In the genomic region with DNA sequence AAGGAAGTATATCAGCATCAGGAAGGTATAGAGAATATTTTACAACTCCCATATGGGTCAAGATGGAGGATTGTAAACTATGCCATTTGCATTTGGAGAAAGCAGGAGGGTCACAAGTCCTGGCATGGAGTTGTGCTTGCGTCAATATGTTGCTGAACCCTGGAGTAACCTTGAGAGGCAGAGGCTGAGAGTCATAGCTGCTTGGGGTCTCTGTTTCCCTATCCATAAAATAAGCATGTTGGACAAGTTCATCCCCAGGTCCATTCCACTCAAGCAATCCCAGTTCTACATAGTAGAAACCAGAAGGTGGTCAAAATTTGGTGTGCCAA, we compare ENCODE assay signal across 20 cellular contexts.
DNase-seq lines count a peak whose midpoint lies in the region; TF ChIP-seq lines count a peak whose summit lies in the region.
"Had no signal": no experiment of that assay in that cellular context is flagged by ENCODE, and none has a peak within 500 bp of the region (broad histone marks: within the 10 kb centered on the region; RNA-seq: fewer than 3 reads in every experiment).

No MANE protein-coding gene starts in this region.

- peak overlapping the region; percentile 21 for H3K4me3 Mint-ChIP-seq in Caco-2 (ENCODE audit: unreplicated experiment)
- H3K4me3 Mint-ChIP-seq: activated naive CD8-positive, alpha-beta T cell treated with anti-CD3 and anti-CD28 coated beads for 36 hours; activated T-cell treated with anti-CD3 and anti-CD28 coated beads, Interleukin-2, amount 50 U/mL, for 72 hours; immature natural killer cell; memory B cell; nephron progenitor cell had no signal

- WGBS in adrenal gland, 4 donors, result 73 to 100% (median 86%) methylated on average over 1 of the region's 1 CpG

- H3K4me1 ChIP-seq in Caco-2, result peaks cover 39% of the 10 kb centered on the region
- H3K4me1 ChIP-seq in ascending aorta, result peaks cover 0 to 18% of the 10 kb centered on the region in 2 donors
- peaks cover 17 to 28% of the 10 kb centered on the region in 2 donors for H3K4me1 ChIP-seq in mucosa of rectum (ENCODE audit: control insufficient read depth in 2 of 2, insufficient read depth in 2 of 2, low read length in 2 of 2)
- H3K4me1 ChIP-seq in adrenal gland (replicated peaks in 1 of 2), result no peaks in the 10 kb centered on the region
- H3K4me1 ChIP-seq: psoas muscle had no signal

- intact Hi-C loops in Caco-2 (cut with micrococcal nuclease; ENCODE audit: unreplicated experiment), result loop anchor here (1.0 to 5.0 kb wide), 8 partner anchors 85 to 279 kb away; partner anchors contain the start of gene MECOM
- intact Hi-C loops in ascending aorta (cut with DNase I), result loop anchor here (1.0 to 10.0 kb wide), 5 partner anchors 68 to 375 kb away; partner anchors contain the start of genes ACTRT3, MECOM and TERC
- intact Hi-C loops in adrenal gland (cut with DNase I), result no loop called here

- peaks cover 33% of the 10 kb centered on the region for H3K4me1 Mint-ChIP-seq in Caco-2 (ENCODE audit: low read depth, unreplicated experiment)
- H3K4me1 Mint-ChIP-seq: activated naive CD8-positive, alpha-beta T cell treated with anti-CD3 and anti-CD28 coated beads for 36 hours; memory B cell had no signal

- H3K27ac ChIP-seq in ascending aorta, result peak overlapping the region; percentile 72 to 74
- H3K27ac ChIP-seq in mucosa of rectum (ENCODE audit: low read depth in 2 of 2, low read length in 2 of 2), result peak overlapping the region; percentile 79 to 84
- no peak overlapping the region for H3K27ac ChIP-seq in adrenal gland
- H3K27ac ChIP-seq: GM23248, psoas muscle, SJCRH30, spleen had no signal

- no peak for TF ChIP-seq POLR2A in adrenal gland (IDR thresholded peaks at IDR 0.05)

- H3K9me3 Mint-ChIP-seq in Caco-2 (ENCODE audit: unreplicated experiment), result no peaks in the 10 kb centered on the region
- H3K9me3 Mint-ChIP-seq: activated naive CD8-positive, alpha-beta T cell treated with anti-CD3 and anti-CD28 coated beads for 36 hours; activated T-cell treated with anti-CD3 and anti-CD28 coated beads, Interleukin-2, amount 50 U/mL, for 72 hours; memory B cell; nephron progenitor cell had no signal

- no peaks in the 10 kb centered on the region for H3K27me3 ChIP-seq in Caco-2 (replicated peaks; ENCODE audit: control insufficient read depth, insufficient read depth, low read length)
- H3K27me3 ChIP-seq in ascending aorta, result no peaks in the 10 kb centered on the region
- H3K27me3 ChIP-seq in mucosa of rectum (ENCODE audit: control insufficient read depth in 2 of 2, insufficient read depth in 2 of 2, low read length in 2 of 2), result no peaks in the 10 kb centered on the region
- H3K27me3 ChIP-seq in adrenal gland, result no peaks in the 10 kb centered on the region
- H3K27me3 ChIP-seq: SJCRH30 had no signal

- no peaks in the 10 kb centered on the region for H3K9me3 ChIP-seq in Caco-2
- no peaks in the 10 kb centered on the region for H3K9me3 ChIP-seq in ascending aorta
- no peaks in the 10 kb centered on the region for H3K9me3 ChIP-seq in mucosa of rectum (ENCODE audit: control insufficient read depth in 2 of 2, low read length in 2 of 2)
- no peaks in the 10 kb centered on the region for H3K9me3 ChIP-seq in adrenal gland (replicated peaks in 1 of 3)
- H3K9me3 ChIP-seq: psoas muscle, SJCRH30, spleen had no signal

- peak overlapping the region in 1 of 2 donors; percentile 54 for H3K9ac ChIP-seq in mucosa of rectum (ENCODE audit: low read depth in 1 of 2, low read length in 2 of 2)
- H3K9ac ChIP-seq: GM23248 had no signal

- BruUV-seq in Caco-2 (replicated peaks; lab: Mats Ljungman, UMichigan), result TSS peak; percentile 83

- no peaks in the 10 kb centered on the region for H3K27me3 Mint-ChIP-seq in Caco-2 (ENCODE audit: insufficient read depth, unreplicated experiment)

- H3K36me3 Mint-ChIP-seq in Caco-2 (ENCODE audit: insufficient read depth, unreplicated experiment), result no peaks in the 10 kb centered on the region
- H3K36me3 Mint-ChIP-seq: activated naive CD8-positive, alpha-beta T cell treated with anti-CD3 and anti-CD28 coated beads for 36 hours; immature natural killer cell; memory B cell had no signal

- H3K27ac Mint-ChIP-seq in Caco-2 (ENCODE audit: unreplicated experiment), result peak overlapping the region; percentile 58
- H3K27ac Mint-ChIP-seq: activated naive CD8-positive, alpha-beta T cell treated with anti-CD3 and anti-CD28 coated beads for 36 hours; activated T-cell treated with anti-CD3 and anti-CD28 coated beads, Interleukin-2, amount 50 U/mL, for 72 hours; immature natural killer cell; memory B cell; nephron progenitor cell had no signal

- POLR2A ChIA-PET in Caco-2 (lab: Charles Lee), result no interaction called here

- no peak overlapping the region for H3K4me3 ChIP-seq in Caco-2 (ENCODE audit: low read depth, low read length)
- H3K4me3 ChIP-seq in ascending aorta, result no peak overlapping the region
- peak overlapping the region; percentile 8 to 38 for H3K4me3 ChIP-seq in mucosa of rectum (ENCODE audit: low read length in 2 of 2)
- no peak overlapping the region for H3K4me3 ChIP-seq in adrenal gland
- H3K4me3 ChIP-seq: GM23248, psoas muscle, SJCRH30, spleen had no signal

- DNase-seq in Caco-2 (no peak), H4 (ENCODE audit: low spot score) (peak; percentile 64), ascending aorta (ENCODE audit: low spot score in 2 of 2) (no peak), pons (ENCODE audit: low spot score) (no peak), adrenal gland (no peak), superior temporal gyrus (ENCODE audit: extremely low spot score) (no peak), globus pallidus (ENCODE audit: low spot score) (no peak)
- DNase-seq: activated CD4-positive, CD25-positive, alpha-beta regulatory T cell; activated CD8-positive, alpha-beta memory T cell treated with anti-CD3 and anti-CD28 coated beads for 24 hours; activated naive CD8-positive, alpha-beta T cell treated with anti-CD3 and anti-CD28 coated beads for 36 hours; activated T-cell treated with anti-CD3 and anti-CD28 coated beads, Interleukin-2, amount 50 U/mL, for 72 hours; immature natural killer cell; nephron progenitor cell; psoas muscle; spleen; T-helper 2 cell had no signal

- no peaks in the 10 kb centered on the region for H3K36me3 ChIP-seq in Caco-2 (ENCODE audit: control insufficient read depth, insufficient read depth, low read length)
- no peaks in the 10 kb centered on the region for H3K36me3 ChIP-seq in ascending aorta
- no peaks in the 10 kb centered on the region for H3K36me3 ChIP-seq in mucosa of rectum (ENCODE audit: control insufficient read depth in 2 of 2, insufficient read depth in 2 of 2, low read length in 2 of 2)
- H3K36me3 ChIP-seq in adrenal gland (replicated peaks in 1 of 2), result no peaks in the 10 kb centered on the region
- H3K36me3 ChIP-seq: SJCRH30, spleen had no signal

- CTCF ChIA-PET in Caco-2 (lab: Charles Lee), result interaction anchor here (1.0 to 2.4 kb wide), 2 partner anchors 241 to 279 kb away, joined by 3 to 8 read pairs; no protein-coding TSS in a partner anchor

- TF ChIP-seq CTCF in Caco-2 (IDR thresholded peaks at IDR 0.05; ENCODE audit: insufficient read depth in 1 of 2, low read depth in 1 of 2, low read length in 1 of 2, severe bottlenecking in 1 of 2, unreplicated experiment in 1 of 2), result no peak
- no peak for TF ChIP-seq CTCF in ascending aorta (IDR thresholded peaks at IDR 0.05)
- TF ChIP-seq CTCF in adrenal gland (IDR thresholded peaks at IDR 0.05), result no peak

Comparison
In these comparisons a context has a peak if more than half of its experiments do, and no peak if none do; other contexts are left out.
1. H3K4me3 ChIP-seq: peak in mucosa of rectum (2 of 2); none in Caco-2 (single experiment), ascending aorta (0 of 2) and adrenal gland (0 of 4).
2. H3K27ac ChIP-seq: peak in ascending aorta (2 of 2) and mucosa of rectum (2 of 2); none in adrenal gland (0 of 5).
3. intact Hi-C loops: an anchor here in Caco-2 (1.0 to 5.0 kb wide) and ascending aorta (1.0 to 10.0 kb wide); none called in adrenal gland.